ENCODE assay signal across 1 cellular context in genomic region chr13:48560657-48561337, GRCh38.
TF ChIP-seq lines count a peak whose summit lies in the region.

No MANE protein-coding gene starts in this region.

TF ChIP-seq in SK-N-SH, 30 proteins besides CTCF, POLR2A, EP300 and RAD21 (continued from another document):
- TF ChIP-seq REST (IDR thresholded peaks at IDR 0.05; ENCODE audit: low read depth, low read length) (no peak), FOSL2 (IDR thresholded peaks at IDR 0.05; ENCODE audit: borderline replicate concordance, low read depth) (no peak), TAF1 (IDR thresholded peaks at IDR 0.05; ENCODE audit: borderline replicate concordance, low read depth, low read length) (no peak), USF1 (IDR thresholded peaks at IDR 0.05; ENCODE audit: borderline replicate concordance, low read depth) (no peak)
